ENCODE assay signal across 13 cellular contexts in the genomic region with DNA sequence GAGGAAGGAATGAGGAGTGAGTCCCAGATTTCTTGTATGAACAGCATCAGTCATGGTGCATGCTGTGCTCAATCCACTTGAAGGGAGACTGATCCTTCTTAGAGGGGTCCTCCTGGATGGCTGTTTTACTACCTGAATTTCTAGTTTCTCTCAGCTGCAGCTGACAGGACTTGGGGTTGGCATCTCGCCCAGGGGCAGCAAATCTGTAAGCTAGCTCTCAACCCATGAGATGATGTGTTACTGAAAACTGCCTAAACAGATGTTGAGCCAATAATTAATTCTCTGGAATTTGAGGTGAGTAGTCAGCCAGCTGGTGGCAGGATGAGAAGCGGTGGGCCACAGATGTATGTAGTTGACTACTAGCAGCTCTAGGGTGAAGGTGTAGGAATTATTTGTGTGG. TPM values are rescaled to one million over a fixed set of nuclear protein-coding genes. Genes with fewer than 3 reads are reported as not detected.
DNase-seq lines count a peak whose midpoint lies in the region; TF ChIP-seq lines count a peak whose summit lies in the region.
"Had no signal": no experiment of that assay in that cellular context is flagged by ENCODE, and none has a peak within 500 bp of the region (broad histone marks: within the 10 kb centered on the region; RNA-seq: fewer than 3 reads in every experiment).

No MANE protein-coding gene starts in this region.

- H3K9ac ChIP-seq in KMS-11, result no peak overlapping the region

- no peak for TF ChIP-seq POLR2A in prostate gland (IDR thresholded peaks at IDR 0.05)

- H4K20me1 ChIP-seq in KMS-11 (ENCODE audit: insufficient read depth), result peaks cover 37% of the 10 kb centered on the region

- H2AFZ ChIP-seq in KMS-11 (ENCODE audit: low read depth), result no peak overlapping the region

- H3K79me2 ChIP-seq in KMS-11 (ENCODE audit: insufficient read depth, low read depth), result peaks cover 98% of the 10 kb centered on the region

- no peaks in the 10 kb centered on the region for H3K27me3 ChIP-seq in KMS-11 (ENCODE audit: insufficient read depth, low read depth)
- H3K27me3 ChIP-seq in prostate gland (replicated peaks; ENCODE audit: insufficient read depth), result no peaks in the 10 kb centered on the region

- H3K4me1 ChIP-seq in KMS-11 (ENCODE audit: low read depth, poor library complexity, severe bottlenecking) (peaks cover 63% of the 10 kb centered on the region), prostate gland (replicated peaks) (no peaks in the 10 kb centered on the region)

- intact Hi-C loops in prostate gland (cut with DNase I), result no loop called here

- H3K27ac ChIP-seq in KMS-11 (no peak overlapping the region), RWPE1 (peak overlapping the region; percentile 46; the same call in 1 of the 2 replicates), prostate gland (no peak overlapping the region)
- H3K27ac ChIP-seq: psoas muscle had no signal

- no peak overlapping the region for H3K4me3 ChIP-seq in KMS-11 (IDR thresholded peaks at IDR 0.05; ENCODE audit: insufficient read depth, low read depth, low read length)
- no peak overlapping the region for H3K4me3 ChIP-seq in prostate gland
- H3K4me3 ChIP-seq: psoas muscle had no signal

- DNase-seq in COR-L47 (lab: John Stamatoyannopoulos, UW), result peak; percentile 17
- no peak for DNase-seq in RWPE1 (ENCODE audit: low spot score)
- DNase-seq in myocyte (ENCODE audit: low read depth), result peak; percentile 22
- DNase-seq in prostate gland (ENCODE audit: low spot score), result no peak
- no peak for DNase-seq in iPS-NIHi11 (ENCODE audit: low spot score)
- DNase-seq in T-helper 9 cell, result no peak
- DNase-seq in hepatic stellate cell (ENCODE audit: low spot score), result no peak
- DNase-seq: activated CD4-positive, alpha-beta T cell treated with anti-CD3 and anti-CD28 coated beads for 36 hours; activated naive CD4-positive, alpha-beta T cell treated with anti-CD3 and anti-CD28 coated beads, Interleukin-2, amount 50 U/mL, for 16 hours; DMS153; NCI-H2081; psoas muscle had no signal

- TF ChIP-seq CTCF in KMS-11 (conservative IDR thresholded peaks at IDR 0.05; ENCODE audit: low read depth, low read length) (no peak), RWPE1 (conservative IDR thresholded peaks at IDR 0.05; ENCODE audit: low read depth) (no peak), prostate gland (IDR thresholded peaks at IDR 0.05) (no peak)

- H3K36me3 ChIP-seq in KMS-11 (ENCODE audit: insufficient read depth) (no peaks in the 10 kb centered on the region), prostate gland (no peaks in the 10 kb centered on the region)

- CTCF ChIA-PET in RWPE1 (lab: Yijun Ruan, JAX), result interaction anchor here (0.6 to 0.8 kb wide), 2 partner anchors 15 to 154 kb away, joined by 3 to 4 read pairs; no protein-coding TSS in a partner anchor

- 80% methylated on average over 2 of the region's 2 CpGs for WGBS in prostate gland

- H3K9me3 ChIP-seq in prostate gland, result no peaks in the 10 kb centered on the region
- H3K9me3 ChIP-seq: psoas muscle had no signal

- peak overlapping the region; percentile 5; the same call in 1 of the 2 replicates for H3K4me2 ChIP-seq in KMS-11

- POLR2A ChIA-PET in RWPE1 (lab: Yijun Ruan, JAX; ENCODE audit: low non-redundant PET), result no interaction called here

RNA-seq across cellular contexts. Expression of a gene that starts 19.6 kb away (rescaled TPM):
- total RNA-seq in myocyte, result 49.3 and 59.7 TPM in 2 replicates
- polyA plus RNA-seq in myocyte (2012), result 12.7 TPM
- total RNA-seq in prostate gland, result 10 to 100 TPM; 42.4 to 46.2 TPM

Comparison
In these comparisons a context has a peak if more than half of its experiments do, and no peak if none do; other contexts are left out.
1. DNase-seq: peak in COR-L47 (single experiment) and myocyte (single experiment); none in RWPE1 (single experiment), prostate gland (single experiment), iPS-NIHi11 (single experiment), T-helper 9 cell (single experiment) and hepatic stellate cell (single experiment).